In genomic region chr17:19038007-19038406, GRCh38 we compare ENCODE assay signal across 8 cellular contexts. TPM values are rescaled to one million over a fixed set of nuclear protein-coding genes. Genes with fewer than 3 reads are reported as not detected.
A peak's percentile ranks its signal among the peaks of the same experiment; 100 is the strongest.
DNase-seq lines count a peak whose midpoint lies in the region; ATAC-seq and TF ChIP-seq lines count a peak whose summit lies in the region.
"Not testable (repeated sequence)": the region's sequence is repeated elsewhere in the genome, so short reads cannot be mapped to it uniquely, and the experiment has no call there.
"Had no signal": no experiment of that assay in that cellular context is flagged by ENCODE, and none has a peak within 500 bp of the region (broad histone marks: within the 10 kb centered on the region; RNA-seq: fewer than 3 reads in every experiment).

No MANE protein-coding gene starts in this region.

- not testable (repeated sequence) for H3K4me3 ChIP-seq in HCT116 (replicated peaks in 1 of 2; ENCODE audit: low read depth in 1 of 2, low read length in 2 of 2)

- TF ChIP-seq RAD21 in HCT116 (IDR thresholded peaks at IDR 0.05; ENCODE audit: low read depth): not testable (repeated sequence)

- H3K9me3 Mint-ChIP-seq in WTC11; activated naive CD4-positive, alpha-beta T cell treated with anti-CD3 and anti-CD28 coated beads, Interleukin-2, amount 50 U/mL, for 72 hours; naive B cell; stimulated activated naive B cell treated with anti-CD40 and anti-IgM and Interleukin-4, amounts not matched to agents 10 μg/mL and 1 μg/mL and 100 μg/mL, for 72 hours: not testable (repeated sequence)

- H3K4me3 Mint-ChIP-seq in WTC11; naive B cell; stimulated activated naive B cell treated with anti-CD40 and anti-IgM and Interleukin-4, amounts not matched to agents 10 μg/mL and 1 μg/mL and 100 μg/mL, for 72 hours: not testable (repeated sequence)

- DNase-seq in HCT116 (ENCODE audit: low read depth, low spot score); WTC11 (ENCODE audit: low spot score); activated naive CD4-positive, alpha-beta T cell treated with anti-CD3 and anti-CD28 coated beads, Interleukin-2, amount 50 U/mL, for 72 hours (ENCODE audit: low spot score in 2 of 2); foreskin keratinocyte; left colon; naive B cell; stimulated activated naive B cell treated with anti-CD40 and anti-IgM and Interleukin-4, amounts not matched to agents 10 μg/mL and 1 μg/mL and 100 μg/mL, for 72 hours: not testable (repeated sequence)

- RAD21 ChIA-PET in HCT116 (lab: Charles Lee; ENCODE audit: low non-redundant PET in 1 of 2, low total read pairs in 2 of 2, uncharacterized antibody in 2 of 2, unreplicated experiment in 2 of 2): not testable (repeated sequence)

- CTCF ChIA-PET in HCT116 (lab: Charles Lee); WTC11 (lab: Charles Lee): not testable (repeated sequence)

- not testable (repeated sequence) for H3K27me3 Mint-ChIP-seq in WTC11 (ENCODE audit: low read depth); naive B cell; stimulated activated naive B cell treated with anti-CD40 and anti-IgM and Interleukin-4, amounts not matched to agents 10 μg/mL and 1 μg/mL and 100 μg/mL, for 72 hours

- not testable (repeated sequence) for H3K27ac ChIP-seq in HCT116 (ENCODE audit: low read depth, low read length); foreskin keratinocyte

- not testable (repeated sequence) for H3K9me3 ChIP-seq in HCT116 (ENCODE audit: control insufficient read depth in 1 of 2, insufficient read depth in 1 of 2, low read depth in 1 of 2, low read length in 2 of 2)

- POLR2A ChIA-PET in HCT116 (lab: Charles Lee); WTC11 (lab: Charles Lee): not testable (repeated sequence)

- H2AFZ ChIP-seq in HCT116 (ENCODE audit: low read depth, low read length, poor library complexity, severe bottlenecking): not testable (repeated sequence)

- H3K27ac Mint-ChIP-seq in WTC11; activated naive CD4-positive, alpha-beta T cell treated with anti-CD3 and anti-CD28 coated beads, Interleukin-2, amount 50 U/mL, for 72 hours; naive B cell; stimulated activated naive B cell treated with anti-CD40 and anti-IgM and Interleukin-4, amounts not matched to agents 10 μg/mL and 1 μg/mL and 100 μg/mL, for 72 hours: not testable (repeated sequence)

- H3K9ac ChIP-seq in HCT116 (ENCODE audit: low read length): not testable (repeated sequence)

- BruUV-seq in HCT116 (replicated peaks; lab: Mats Ljungman, UMichigan): not testable (repeated sequence)

- H3K36me3 Mint-ChIP-seq in WTC11; activated naive CD4-positive, alpha-beta T cell treated with anti-CD3 and anti-CD28 coated beads, Interleukin-2, amount 50 U/mL, for 72 hours; naive B cell; stimulated activated naive B cell treated with anti-CD40 and anti-IgM and Interleukin-4, amounts not matched to agents 10 μg/mL and 1 μg/mL and 100 μg/mL, for 72 hours: not testable (repeated sequence)

- H3K9me2 ChIP-seq in HCT116 (ENCODE audit: insufficient read depth): not testable (repeated sequence)

- not testable (repeated sequence) for H4K20me1 ChIP-seq in HCT116 (ENCODE audit: insufficient read depth)

- TF ChIP-seq CTCF in HCT116 (IDR thresholded peaks at IDR 0.05 in 2 of 3, conservative IDR thresholded peaks at IDR 0.05 in 1 of 3; ENCODE audit: borderline replicate concordance in 1 of 3, insufficient read depth in 1 of 3, low read depth in 2 of 3, low read length in 2 of 3); WTC11 (IDR thresholded peaks at IDR 0.05); foreskin keratinocyte (conservative IDR thresholded peaks at IDR 0.05): not testable (repeated sequence)

- intact Hi-C loops in HCT116 (cut with micrococcal nuclease); left colon (cut with DNase I, micrococcal nuclease): not testable (repeated sequence)

- not testable (repeated sequence) for H3K79me2 ChIP-seq in HCT116 (ENCODE audit: insufficient read depth, low read length)

- H3K27me3 ChIP-seq in HCT116 (ENCODE audit: insufficient read depth, low read length); foreskin keratinocyte: not testable (repeated sequence)

- H3K4me1 ChIP-seq in HCT116 (ENCODE audit: control insufficient read depth in 1 of 2, insufficient read depth in 2 of 2, low read length in 2 of 2); foreskin keratinocyte: not testable (repeated sequence)

- H3K36me3 ChIP-seq in HCT116 (ENCODE audit: control insufficient read depth in 1 of 2, insufficient read depth in 2 of 2, low read length in 2 of 2): not testable (repeated sequence)

- H3K4me1 Mint-ChIP-seq in WTC11; naive B cell; stimulated activated naive B cell treated with anti-CD40 and anti-IgM and Interleukin-4, amounts not matched to agents 10 μg/mL and 1 μg/mL and 100 μg/mL, for 72 hours: not testable (repeated sequence)

- not testable (repeated sequence) for H3K4me2 ChIP-seq in HCT116 (ENCODE audit: low read length)

- ATAC-seq in HCT116: peak; percentile 70
- peak; percentile 13; the same call in 1 of the 2 replicates for ATAC-seq in WTC11
- peak; percentile 56 for ATAC-seq in activated naive CD4-positive, alpha-beta T cell treated with anti-CD3 and anti-CD28 coated beads, Interleukin-2, amount 50 U/mL, for 72 hours
- peak; percentile 92 for ATAC-seq in foreskin keratinocyte
- peak; percentile 50 for ATAC-seq in left colon
- peak; percentile 10 to 12 for ATAC-seq in naive B cell (ENCODE audit: low read depth in 2 of 2)
- ATAC-seq in stimulated activated naive B cell treated with anti-CD40 and anti-IgM and Interleukin-4, amounts not matched to agents 10 μg/mL and 1 μg/mL and 100 μg/mL, for 72 hours (replicated peaks): peak; percentile 10 to 23

- not testable (repeated sequence) for TF ChIP-seq POLR2A in HCT116 (IDR thresholded peaks at IDR 0.05; ENCODE audit: borderline replicate concordance, extremely low read depth, insufficient read depth, insufficient read length)

RNA-seq across cellular contexts. Expression of gene GRAP, which starts 8.8 kb away (rescaled TPM):
- total RNA-seq in HCT116 (2021; ENCODE audit: unreplicated experiment): 0.27 TPM
- 0.02 and 0.10 TPM in 2 replicates for polyA plus RNA-seq in HCT116 (2012)
- 0.50 to 0.59 TPM (median 0.55 TPM) in 3 replicates for total RNA-seq in WTC11 (2021)
- 10 to 100 TPM; 12.7 to 13.7 TPM for total RNA-seq in activated naive CD4-positive, alpha-beta T cell treated with anti-CD3 and anti-CD28 coated beads, Interleukin-2, amount 50 U/mL, for 72 hours
- 0.14 TPM in 2 replicates for total RNA-seq in foreskin keratinocyte
- polyA plus RNA-seq in foreskin keratinocyte: 0.17 and 0.19 TPM in 2 replicates
- 1 to 10 TPM in 1 of 2 donors, under 1 TPM in 1; 0.79 to 1.5 TPM for total RNA-seq in left colon
- polyA plus RNA-seq in naive B cell (ENCODE audit: low read depth in 6 of 6): 10 to 100 TPM; 46.2 to 90.5 (median 52.6) TPM
- total RNA-seq: NCI-H460 had no signal

RNA-seq across cellular contexts. Expression of gene FAM83G, which starts 33.4 kb away (rescaled TPM):
- total RNA-seq in HCT116 (2021; ENCODE audit: unreplicated experiment) (33.9 TPM), WTC11 (2021) (26.6 to 31.4 TPM (median 27.7 TPM) in 3 replicates), foreskin keratinocyte (49.6 and 50.4 TPM in 2 replicates), left colon (10 to 100 TPM; 29.7 to 34.7 TPM)
- polyA plus RNA-seq in HCT116 (2012): 25.6 and 25.9 TPM in 2 replicates
- total RNA-seq in activated naive CD4-positive, alpha-beta T cell treated with anti-CD3 and anti-CD28 coated beads, Interleukin-2, amount 50 U/mL, for 72 hours: 10 to 100 TPM in 1 of 2 donors, 1 to 10 TPM in 1; 9.4 to 13.7 TPM
- polyA plus RNA-seq in foreskin keratinocyte (25.0 and 26.2 TPM in 2 replicates), naive B cell (ENCODE audit: low read depth in 6 of 6) (1 to 10 TPM; 2.5 to 4.4 (median 2.9) TPM)

Comparison
In these comparisons a context has a peak if more than half of its experiments do, and no peak if none do; other contexts are left out.
1. ATAC-seq: peak in every context shown above with its lines; median percentile 92 in foreskin keratinocyte; 70 in HCT116; 56 in activated naive CD4-positive, alpha-beta T cell treated with anti-CD3 and anti-CD28 coated beads, Interleukin-2, amount 50 U/mL, for 72 hours; 50 in left colon; 16 in stimulated activated naive B cell treated with anti-CD40 and anti-IgM and Interleukin-4, amounts not matched to agents 10 μg/mL and 1 μg/mL and 100 μg/mL, for 72 hours; 13 in WTC11; 11 in naive B cell.